ENCODE assay signal across 7 cellular contexts in the genomic region with DNA sequence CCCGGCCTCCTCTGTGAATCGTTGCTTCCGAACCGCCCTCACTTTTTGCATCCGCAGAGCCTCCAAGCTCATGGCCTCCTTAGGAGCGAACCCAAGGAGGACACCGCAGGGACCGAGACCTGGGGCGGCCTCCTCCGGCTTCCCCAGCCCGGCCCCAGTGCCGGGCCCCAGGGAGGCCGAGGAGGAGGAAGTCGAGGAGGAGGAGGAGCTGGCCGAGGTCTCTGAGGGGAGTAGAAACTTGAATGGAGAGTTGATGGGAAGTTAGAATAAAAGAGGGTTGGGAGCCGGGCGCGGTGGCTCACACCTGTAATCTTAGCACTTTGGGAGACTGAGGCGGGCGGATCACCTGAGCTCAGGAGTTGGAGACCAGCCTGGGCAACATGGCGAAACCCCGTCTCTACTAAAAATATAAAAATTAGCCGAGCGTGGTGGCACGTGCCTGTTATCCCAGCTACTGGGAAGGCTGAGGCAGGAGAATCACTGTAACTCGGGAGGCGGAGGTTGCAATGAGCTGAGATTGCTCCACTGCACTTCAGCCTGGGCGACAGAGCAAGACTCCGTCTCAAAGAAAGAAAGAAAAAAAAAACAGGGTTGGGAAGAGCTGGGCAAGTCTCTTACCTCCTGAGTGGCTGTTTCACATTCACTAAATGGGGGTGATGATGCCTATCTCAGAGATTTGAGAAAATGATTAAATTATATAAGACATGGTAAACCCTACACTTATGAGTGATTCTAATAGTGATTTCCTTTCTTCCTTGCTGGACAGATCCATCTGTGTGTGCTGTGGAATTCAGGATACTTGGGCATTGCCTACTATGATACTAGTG. TPM values are rescaled to one million over a fixed set of nuclear protein-coding genes. Genes with fewer than 3 reads are reported as not detected.
DNase-seq lines count a peak whose midpoint lies in the region; ATAC-seq and TF ChIP-seq lines count a peak whose summit lies in the region.
"Had no signal": no experiment of that assay in that cellular context is flagged by ENCODE, and none has a peak within 500 bp of the region (broad histone marks: within the 10 kb centered on the region; RNA-seq: fewer than 3 reads in every experiment).

No MANE protein-coding gene starts in this region.

- intact Hi-C loops in adrenal gland (cut with DNase I), result no loop called here

- H3K9ac ChIP-seq in muscle layer of colon (ENCODE audit: low read length), result peak overlapping the region; percentile 61

- H3K4me3 ChIP-seq in adrenal gland (peak overlapping the region in 3 of 4 donors; percentile 59 to 84 (median 63)), muscle layer of colon (ENCODE audit: low read depth in 1 of 2, low read length in 2 of 2) (peak overlapping the region; percentile 85 to 86)

- 21 to 36% (median 24%) methylated on average over 25 to 29 of the region's 29 CpGs for WGBS in adrenal gland, 4 donors

- H3K27ac ChIP-seq in adrenal gland (peak overlapping the region in 3 of 5 donors; percentile 30 to 65 (median 60)), muscle layer of colon (ENCODE audit: low read depth, low read length) (peak overlapping the region; percentile 53)

- H3K9me3 ChIP-seq in adrenal gland (replicated peaks in 1 of 3), result no peaks in the 10 kb centered on the region
- H3K9me3 ChIP-seq in muscle layer of colon (ENCODE audit: low read length), result no peaks in the 10 kb centered on the region

- no peak for ATAC-seq in HG02678 (IDR thresholded peaks at IDR 0.05; ENCODE audit: unreplicated experiment)

- peak; percentile 10 for DNase-seq in HT1080 (ENCODE audit: low read depth)
- no peak for DNase-seq in adrenal gland
- DNase-seq in NCI-H1417 treated with DMSO at 0.1 percent for 48 hours (lab: John Stamatoyannopoulos, UW), result no peak
- DNase-seq in EL, result no peak

- H3K4me1 ChIP-seq in adrenal gland (replicated peaks in 1 of 2), result peaks cover 10 to 39% of the 10 kb centered on the region in 2 donors
- peaks cover 16% of the 10 kb centered on the region for H3K4me1 ChIP-seq in muscle layer of colon (ENCODE audit: insufficient read depth, low read length)

- TF ChIP-seq POLR2A in adrenal gland (IDR thresholded peaks at IDR 0.05), result no peak

- no peaks in the 10 kb centered on the region for H3K36me3 ChIP-seq in adrenal gland (replicated peaks in 1 of 2)
- no peaks in the 10 kb centered on the region for H3K36me3 ChIP-seq in muscle layer of colon (ENCODE audit: insufficient read depth, low read length)

- TF ChIP-seq CTCF in adrenal gland (IDR thresholded peaks at IDR 0.05), result no peak

- H3K27me3 ChIP-seq in adrenal gland, result no peaks in the 10 kb centered on the region
- no peaks in the 10 kb centered on the region for H3K27me3 ChIP-seq in muscle layer of colon (ENCODE audit: control insufficient read depth in 1 of 2, insufficient read depth in 2 of 2, low read length in 2 of 2)

RNA-seq across cellular contexts. Expression of gene MSH5, which starts 0.8 kb away (rescaled TPM):
- 9.5 and 10.2 TPM in 2 replicates for total RNA-seq in HT1080 (2014; rRNA removed; shearing (Covaris generic))
- polyA plus RNA-seq in HT1080 (2015; cell fraction: cytosol; rRNA removed), result 6.3 and 6.8 TPM in 2 replicates
- polyA plus RNA-seq in HT1080 (2015; cell fraction: nucleus; rRNA removed), result 117 and 128 TPM in 2 replicates
- 10 to 100 TPM in 2 of 8 donors, 1 to 10 TPM in 6; 3.0 to 16.7 (median 5.8) TPM for total RNA-seq in adrenal gland
- 10 to 100 TPM in 2 of 3 donors, 1 to 10 TPM in 1; 3.6 to 24.5 (median 16.8) TPM for polyA plus RNA-seq in adrenal gland

RNA-seq across cellular contexts. Expression of gene CLIC1, which starts 4.3 kb away (rescaled TPM):
- total RNA-seq in HT1080 (2014; rRNA removed; shearing (Covaris generic)), result 1,383 and 1,400 TPM in 2 replicates
- polyA plus RNA-seq in HT1080 (2015; cell fraction: cytosol; rRNA removed), result 722 and 789 TPM in 2 replicates
- polyA plus RNA-seq in HT1080 (2015; cell fraction: nucleus; rRNA removed), result 539 and 564 TPM in 2 replicates
- 100 to 1,000 TPM; 176 to 281 (median 217) TPM for total RNA-seq in adrenal gland
- polyA plus RNA-seq in adrenal gland, result 100 to 1,000 TPM; 109 to 252 (median 146) TPM

RNA-seq across cellular contexts. Expression of gene DDAH2, which starts 11.5 kb away (rescaled TPM):
- 36.0 and 36.2 TPM in 2 replicates for total RNA-seq in HT1080 (2014; rRNA removed; shearing (Covaris generic))
- 27.0 and 28.8 TPM in 2 replicates for polyA plus RNA-seq in HT1080 (2015; cell fraction: cytosol; rRNA removed)
- polyA plus RNA-seq in HT1080 (2015; cell fraction: nucleus; rRNA removed), result 39.8 and 42.5 TPM in 2 replicates
- total RNA-seq in adrenal gland, result 10 to 100 TPM; 21.1 to 52.7 (median 33.1) TPM
- 100 to 1,000 TPM in 2 of 3 donors, 1 to 10 TPM in 1; 6.4 to 202 (median 138) TPM for polyA plus RNA-seq in adrenal gland

RNA-seq across cellular contexts. Expression of gene MPIG6B, which starts 17.4 kb away (rescaled TPM):
- total RNA-seq in HT1080 (2014; rRNA removed; shearing (Covaris generic)), result not detected in 2 replicates
- polyA plus RNA-seq in HT1080 (2015; cell fraction: cytosol; rRNA removed), result not detected in 2 replicates
- polyA plus RNA-seq in HT1080 (2015; cell fraction: nucleus; rRNA removed), result not detected in 2 replicates
- under 1 TPM in 1 of 8 donors, not detected in 7; 0.65 TPM for total RNA-seq in adrenal gland
- polyA plus RNA-seq in adrenal gland, result under 1 TPM in 2 of 3 donors, not detected in 1; 0.07 to 0.08 TPM
- total RNA-seq: dermis microvascular lymphatic vessel endothelial cell had no signal

RNA-seq across cellular contexts. Expression of gene LY6G6C, which starts 19.1 kb away (rescaled TPM):
- not detected in 2 replicates for total RNA-seq in HT1080 (2014; rRNA removed; shearing (Covaris generic))
- not detected in 2 replicates for polyA plus RNA-seq in HT1080 (2015; cell fraction: cytosol; rRNA removed)
- 0.28 TPM in 1 of 2 replicates, not detected in the other for polyA plus RNA-seq in HT1080 (2015; cell fraction: nucleus; rRNA removed)
- total RNA-seq in adrenal gland, result not detected
- polyA plus RNA-seq in adrenal gland, result not detected
- total RNA-seq: dermis microvascular lymphatic vessel endothelial cell had no signal
